ENCODE assay signal across 23 cellular contexts in the genomic region with DNA sequence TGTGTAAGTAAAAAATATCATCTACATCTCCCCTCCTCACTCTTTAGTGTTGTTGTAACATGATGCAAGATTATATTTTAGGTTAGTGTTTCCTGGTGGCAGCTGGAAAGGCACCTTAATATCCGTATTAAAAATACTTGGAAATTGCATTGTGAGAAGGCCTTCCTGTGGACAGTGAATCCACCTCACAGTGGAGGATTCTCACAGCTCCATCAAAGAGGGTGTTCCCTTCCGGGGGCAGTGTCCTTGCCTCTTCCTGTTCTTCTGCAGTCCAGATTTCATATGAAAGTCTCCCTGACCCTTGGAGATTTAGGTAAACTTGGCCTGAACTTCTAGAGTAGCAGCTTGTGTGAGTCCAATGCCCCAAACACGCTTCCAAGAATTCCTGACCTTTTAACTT.
"Had no signal": no experiment of that assay in that cellular context is flagged by ENCODE, and none has a peak within 500 bp of the region (broad histone marks: within the 10 kb centered on the region; RNA-seq: fewer than 3 reads in every experiment).

No MANE protein-coding gene starts in this region.

- ATAC-seq: effector memory CD8-positive, alpha-beta T cell; foreskin keratinocyte; gastrocnemius medialis; gastroesophageal sphincter had no signal

- H3K27me3 ChIP-seq: colonic mucosa, dorsolateral prefrontal cortex, esophagus muscularis mucosa, esophagus squamous epithelium, foreskin keratinocyte, gastrocnemius medialis, gastroesophageal sphincter, heart left ventricle, heart right ventricle had no signal

- H3K36me3 ChIP-seq: colonic mucosa, esophagus muscularis mucosa, esophagus squamous epithelium, gastrocnemius medialis, gastroesophageal sphincter, heart left ventricle, heart right ventricle had no signal

- H3K4me3 ChIP-seq: colonic mucosa, coronary artery, dorsolateral prefrontal cortex, esophagus muscularis mucosa, esophagus squamous epithelium, gastrocnemius medialis, gastroesophageal sphincter, heart left ventricle, heart right ventricle had no signal

- H3K4me1 ChIP-seq: colonic mucosa, foreskin keratinocyte, gastrocnemius medialis had no signal

- DNase-seq: cortex of kidney; dermis blood vessel endothelial cell; dorsolateral prefrontal cortex; effector CD4-positive, alpha-beta T cell; effector CD8-positive, alpha-beta T cell; effector memory CD4-positive, alpha-beta T cell; effector memory CD8-positive, alpha-beta T cell; endodermal cell; erythroblast; esophagus squamous epithelium; foreskin fibroblast; foreskin keratinocyte; foreskin melanocyte; gastrocnemius medialis; glutamatergic neuron; head of caudate nucleus; heart left ventricle; heart right ventricle had no signal

- H3K9me3 ChIP-seq: colonic mucosa, esophagus muscularis mucosa, esophagus squamous epithelium, gastrocnemius medialis, gastroesophageal sphincter, heart left ventricle, heart right ventricle had no signal

- H3K27ac ChIP-seq: colonic mucosa, coronary artery, dorsolateral prefrontal cortex, epithelial cell of prostate, esophagus muscularis mucosa, esophagus squamous epithelium, foreskin keratinocyte, gastrocnemius medialis, gastroesophageal sphincter had no signal
